In genomic region chr21:39924577-39925308, GRCh38 we compare ENCODE assay signal across 20 cellular contexts. TPM values are rescaled to one million over a fixed set of nuclear protein-coding genes. Genes with fewer than 3 reads are reported as not detected.
DNase-seq lines count a peak whose midpoint lies in the region; ATAC-seq, FAIRE-seq and TF ChIP-seq lines count a peak whose summit lies in the region.
"Had no signal": no experiment of that assay in that cellular context is flagged by ENCODE, and none has a peak within 500 bp of the region (broad histone marks: within the 10 kb centered on the region; RNA-seq: fewer than 3 reads in every experiment).

No MANE protein-coding gene starts in this region.

- no peaks in the 10 kb centered on the region for H3K9me2 ChIP-seq in Karpas-422 (replicated peaks; ENCODE audit: insufficient read depth, low read length)

- no peaks in the 10 kb centered on the region for H3K27me3 ChIP-seq in Karpas-422 (ENCODE audit: low read length)
- no peaks in the 10 kb centered on the region; a peak in 1 of 5 replicates for H3K27me3 ChIP-seq in K562 (ENCODE audit: control insufficient read depth in 2 of 2, insufficient read depth in 2 of 2, low read length in 2 of 2)
- H3K27me3 ChIP-seq: SJSA1 had no signal

- no peak for TF ChIP-seq EP300 in K562 (IDR thresholded peaks at IDR 0.05; ENCODE audit: low read length)

- BruUV-seq in Calu3 (replicated peaks; lab: Mats Ljungman, UMichigan) (no TSS peak), K562 (replicated peaks; lab: Mats Ljungman, UMichigan) (no TSS peak)

- TF ChIP-seq CTCF in Calu3 (IDR thresholded peaks at IDR 0.05; ENCODE audit: unreplicated experiment) (no peak), K562 (IDR thresholded peaks at IDR 0.05 in 2 of 3, conservative IDR thresholded peaks at IDR 0.05 in 1 of 3; ENCODE audit: insufficient read depth in 2 of 3, low read depth in 1 of 3, low read length in 3 of 3) (0 out of 6 replicates have a peak, but pooled peaks of 2 of the 3 experiments have one; percentile 15 to 16), neural crest cell (conservative IDR thresholded peaks at IDR 0.05) (no peak)

- peaks cover 17% of the 10 kb centered on the region for H3K27me3 Mint-ChIP-seq in Calu3 (ENCODE audit: unreplicated experiment)
- H3K27me3 Mint-ChIP-seq in neural crest cell (ENCODE audit: low read depth) = peaks cover 3% of the 10 kb centered on the region
- no peaks in the 10 kb centered on the region for H3K27me3 Mint-ChIP-seq in activated naive CD4-positive, alpha-beta T cell treated with anti-CD3 and anti-CD28 coated beads, Interleukin-2, amount 10 ng/mL, durations not matched to agents 7 days and 5 days

- no peaks in the 10 kb centered on the region for H3K9me1 ChIP-seq in K562 (ENCODE audit: control insufficient read depth, insufficient read depth, low read length)

- intact Hi-C loops in Calu3 (cut with micrococcal nuclease; ENCODE audit: unreplicated experiment) (no loop called here), K562 (cut with micrococcal nuclease) (no loop called here)

- H3K36me3 Mint-ChIP-seq in Calu3 (ENCODE audit: insufficient read depth, unreplicated experiment) (no peaks in the 10 kb centered on the region), neural crest cell (ENCODE audit: low read depth) (no peaks in the 10 kb centered on the region)
- H3K36me3 Mint-ChIP-seq in activated naive CD4-positive, alpha-beta T cell treated with anti-CD3 and anti-CD28 coated beads, Interleukin-2, amount 10 ng/mL, durations not matched to agents 7 days and 5 days = no peaks in the 10 kb centered on the region

- no peaks in the 10 kb centered on the region for H3K4me1 ChIP-seq in Karpas-422 (ENCODE audit: low read length)
- no peaks in the 10 kb centered on the region for H3K4me1 ChIP-seq in K562 (replicated peaks in 1 of 2; ENCODE audit: control insufficient read depth in 2 of 2, insufficient read depth in 2 of 2, low read length in 2 of 2)
- H3K4me1 ChIP-seq: SJSA1 had no signal

- no peak overlapping the region for H3K4me3 ChIP-seq in Karpas-422 (ENCODE audit: low read length)
- H3K4me3 ChIP-seq in K562 = no peak overlapping the region
- H3K4me3 ChIP-seq: PC-9, SJSA1 had no signal

- no peaks in the 10 kb centered on the region for H4K20me1 ChIP-seq in Karpas-422 (ENCODE audit: insufficient read depth, low read depth, low read length)
- no peaks in the 10 kb centered on the region; the same call in 1 of the 2 replicates for H4K20me1 ChIP-seq in K562 (replicated peaks; ENCODE audit: control insufficient read depth, insufficient read depth, low read length)

- no peak for TF ChIP-seq POLR2A in K562 (conservative IDR thresholded peaks at IDR 0.05)

- 2% methylated on average over 8 of the region's 8 CpGs for WGBS in K562 (ENCODE audit: insufficient coverage, low coverage, missing lambda C conversion rate)

- FAIRE-seq in K562 (lab: Jason Lieb, UNC) = no peak
- FAIRE-seq: G401.6 had no signal

- no peak overlapping the region for H3K27ac Mint-ChIP-seq in Calu3 (ENCODE audit: unreplicated experiment)
- H3K27ac Mint-ChIP-seq in neural crest cell (ENCODE audit: unreplicated experiment) = peak overlapping the region; percentile 27
- H3K27ac Mint-ChIP-seq in activated naive CD4-positive, alpha-beta T cell treated with anti-CD3 and anti-CD28 coated beads, Interleukin-2, amount 10 ng/mL, durations not matched to agents 7 days and 5 days = no peak overlapping the region

- POLR2A ChIA-PET in K562 (lab: Yijun Ruan, JAX) = interaction anchor here (1.0 kb wide), 1 partner anchor 12 kb away, joined by 4 read pairs; no protein-coding TSS in a partner anchor

- no peak overlapping the region for H3K27ac ChIP-seq in Karpas-422 (ENCODE audit: low read length)
- H3K27ac ChIP-seq in K562 (ENCODE audit: extremely low read depth, low read depth, low read length) = no peak overlapping the region
- H3K27ac ChIP-seq: PC-9, SJSA1 had no signal

- no peak overlapping the region for H2AFZ ChIP-seq in Karpas-422 (ENCODE audit: low read length)
- H2AFZ ChIP-seq in K562 (ENCODE audit: low read depth, low read length) = no peak overlapping the region
- H2AFZ ChIP-seq: PC-9 had no signal

- DNase-seq in Calu3 (peak; percentile 2), Karpas-422 (peak; percentile 42), K562 (ENCODE audit: extremely low read depth in 1 of 4, low spot score in 3 of 4) (peak in 1 of 4 experiments; percentile 12), neural crest cell (ENCODE audit: low read depth, low spot score) (no peak), D341Med (ENCODE audit: low spot score) (no peak)
- no peak for DNase-seq in activated naive CD4-positive, alpha-beta T cell treated with anti-CD3 and anti-CD28 coated beads, Interleukin-2, amount 50 U/mL, for 16 hours
- DNase-seq in activated naive CD4-positive, alpha-beta T cell treated with anti-CD3 and anti-CD28 coated beads, Interleukin-2, amount 10 ng/mL, durations not matched to agents 7 days and 5 days = no peak
- DNase-seq: AML-193, DMS79 treated with DMSO at 0.1 percent for 48 hours, GOT3, NCI-H1436, NCI-H2029, NCI-H2171 treated with DMSO at 0.1 percent for 48 hours, NCI-H510A, NCI-H82, PC-9, SW 1271 had no signal

- H3K4me1 Mint-ChIP-seq in Calu3 (ENCODE audit: low read depth, unreplicated experiment) (no peaks in the 10 kb centered on the region), neural crest cell (no peaks in the 10 kb centered on the region)
- no peaks in the 10 kb centered on the region for H3K4me1 Mint-ChIP-seq in activated naive CD4-positive, alpha-beta T cell treated with anti-CD3 and anti-CD28 coated beads, Interleukin-2, amount 10 ng/mL, durations not matched to agents 7 days and 5 days

- H3K9ac ChIP-seq in Karpas-422 (ENCODE audit: low read length) (no peak overlapping the region), K562 (ENCODE audit: insufficient read depth in 1 of 2, low read depth in 2 of 2, low read length in 2 of 2) (no peak overlapping the region)

- no peaks in the 10 kb centered on the region for H3K36me3 ChIP-seq in Karpas-422 (ENCODE audit: insufficient read depth, low read length)
- H3K36me3 ChIP-seq in K562 (ENCODE audit: control insufficient read depth, insufficient read depth, low read length) = no peaks in the 10 kb centered on the region
- H3K36me3 ChIP-seq: SJSA1 had no signal

- H3K4me3 Mint-ChIP-seq in Calu3 (ENCODE audit: low read depth, unreplicated experiment) = no peak overlapping the region
- no peak overlapping the region for H3K4me3 Mint-ChIP-seq in neural crest cell
- H3K4me3 Mint-ChIP-seq in activated naive CD4-positive, alpha-beta T cell treated with anti-CD3 and anti-CD28 coated beads, Interleukin-2, amount 10 ng/mL, durations not matched to agents 7 days and 5 days = no peak overlapping the region

- H3K4me2 ChIP-seq in Karpas-422 (ENCODE audit: low read depth, low read length, poor library complexity, severe bottlenecking) (no peak overlapping the region), K562 (ENCODE audit: insufficient read depth, low read length) (no peak overlapping the region)
- H3K4me2 ChIP-seq: PC-9 had no signal

- in situ Hi-C loops in K562 (cut with MboI) = no loop called here

- H3K79me2 ChIP-seq in Karpas-422 (ENCODE audit: low read length) (no peaks in the 10 kb centered on the region), K562 (ENCODE audit: control insufficient read depth, insufficient read depth, low read length) (no peaks in the 10 kb centered on the region)

- H3K9me3 ChIP-seq in Karpas-422 (ENCODE audit: low read length) = no peaks in the 10 kb centered on the region
- no peaks in the 10 kb centered on the region; the same call in 1 of the 2 replicates for H3K9me3 ChIP-seq in K562 (replicated peaks; ENCODE audit: control insufficient read depth, insufficient read depth, low read depth, low read length)
- H3K9me3 ChIP-seq: SJSA1 had no signal

- no peaks in the 10 kb centered on the region for H3K9me3 Mint-ChIP-seq in Calu3 (ENCODE audit: low read depth, unreplicated experiment)
- no peaks in the 10 kb centered on the region for H3K9me3 Mint-ChIP-seq in neural crest cell
- H3K9me3 Mint-ChIP-seq in activated naive CD4-positive, alpha-beta T cell treated with anti-CD3 and anti-CD28 coated beads, Interleukin-2, amount 10 ng/mL, durations not matched to agents 7 days and 5 days = peaks cover 12% of the 10 kb centered on the region

- CTCF ChIA-PET in Calu3 (lab: Charles Lee) = no interaction called here
- CTCF ChIA-PET in K562 (lab: Yijun Ruan, JAX; ENCODE audit: low intra/inter-chr PET ratio) = no interaction called here
- CTCF ChIA-PET in activated naive CD4-positive, alpha-beta T cell treated with anti-CD3 and anti-CD28 coated beads, Interleukin-2, amount 10 ng/mL, durations not matched to agents 7 days and 5 days (lab: Charles Lee) = no interaction called here

- TF ChIP-seq RAD21 in K562 (CRISPR knock-in tag; conservative IDR thresholded peaks at IDR 0.05 in 1 of 2, IDR thresholded peaks at IDR 0.05 in 1 of 2) = no peak

- ATAC-seq in K562 (peak; percentile 70), GM21367 (IDR thresholded peaks at IDR 0.05; ENCODE audit: unreplicated experiment) (no peak)

TF ChIP-seq in K562, 482 proteins besides CTCF, POLR2A, EP300 and RAD21 (continues in another document):
- TF ChIP-seq EGR1 (conservative IDR thresholded peaks at IDR 0.05) = no peak
- no peak for TF ChIP-seq ILK (tag; IDR thresholded peaks at IDR 0.05; ENCODE audit: borderline replicate concordance, low read depth)
- no peak for TF ChIP-seq U2AF1 (optimal IDR thresholded peaks at IDR 0.05; ENCODE audit: low read depth, low read length)
- peak; percentile 37; the same call in 1 of the 2 replicates for TF ChIP-seq ATF7 (IDR thresholded peaks at IDR 0.05)
- TF ChIP-seq CREM (IDR thresholded peaks at IDR 0.05; ENCODE audit: low read depth) = peak; percentile 59
- TF ChIP-seq ZNF354B (CRISPR knock-in tag; IDR thresholded peaks at IDR 0.05) = no peak

RNA-seq across cellular contexts. Expression of gene PCP4, which starts 57.5 kb away (rescaled TPM):
- total RNA-seq in Calu3 (2022) (not detected in 2 replicates), K562 (2014; rRNA removed) (not detected in 2 replicates), K562 (2014; rRNA removed; fragmentation: Illumina TruSeq; extraction: Trizol) (not detected in 2 replicates), K562 (2015; rRNA removed; fragmentation: Illumina TruSeq; extraction: Trizol) (not detected in 2 replicates), K562 (2021) (not detected in 2 replicates), neural crest cell (0.45 and 1.1 TPM in 2 replicates)
- total RNA-seq in Karpas-422 (2014; rRNA removed; shearing (Covaris generic); ENCODE audit: low replicate concordance) = not detected in 2 replicates
- not detected in 2 replicates for total RNA-seq in K562 (2011; cell fraction: chromatin; rRNA removed; ENCODE audit: low replicate concordance)
- not detected in 2 replicates for total RNA-seq in K562 (2011; cell fraction: nucleolus; rRNA removed)
- not detected in 2 replicates for total RNA-seq in K562 (2011; cell fraction: nucleoplasm; rRNA removed)
- polyA plus RNA-seq in K562 (2011; rRNA removed) (not detected in 2 replicates), K562 (2014; fragmentation: Illumina TruSeq; extraction: Trizol) (not detected in 2 replicates), K562 (2014; fragmentation: Nextera tagmentation; extraction: Ambion mirVana) (not detected), K562 (2014; rRNA removed) (not detected in 2 replicates)
- not detected in 2 replicates for polyA plus RNA-seq in K562 (2011; cell fraction: cytosol; rRNA removed)
- polyA plus RNA-seq in K562 (2011; cell fraction: nucleus; rRNA removed) = not detected in 2 replicates
- polyA plus RNA-seq in K562 (2012) = not detected in 2 replicates
- not detected in 2 replicates for polyA minus RNA-seq in K562 (2011; rRNA and poly(A)+ RNA removed)
- polyA minus RNA-seq in K562 (2011; cell fraction: cytosol; rRNA and poly(A)+ RNA removed) = not detected in 2 replicates
- polyA minus RNA-seq in K562 (2011; cell fraction: nucleus; rRNA and poly(A)+ RNA removed) = not detected in 2 replicates
- total RNA-seq: PC-9, SJSA1 had no signal

Comparison
In these comparisons a context has a peak if more than half of its experiments do, and no peak if none do; other contexts are left out.
1. DNase-seq: peak in Calu3 (single experiment) and Karpas-422 (single experiment); none in neural crest cell (single experiment), activated naive CD4-positive, alpha-beta T cell treated with anti-CD3 and anti-CD28 coated beads, Interleukin-2, amount 50 U/mL, for 16 hours (single experiment), activated naive CD4-positive, alpha-beta T cell treated with anti-CD3 and anti-CD28 coated beads, Interleukin-2, amount 10 ng/mL, durations not matched to agents 7 days and 5 days (single experiment) and D341Med (single experiment).
2. CTCF ChIP-seq: peak in K562 (2 of 3); none in Calu3 (single experiment) and neural crest cell (single experiment).